8 cellular contexts compared by ENCODE assay signal in genomic region chr9:69122391-69123141, GRCh38. TPM values are rescaled to one million over a fixed set of nuclear protein-coding genes. Genes with fewer than 3 reads are reported as not detected.
A peak's percentile ranks its signal among the peaks of the same experiment; 100 is the strongest.
DNase-seq lines count a peak whose midpoint lies in the region; ATAC-seq and TF ChIP-seq lines count a peak whose summit lies in the region.

No MANE protein-coding gene starts in this region.

- H3K36me3 Mint-ChIP-seq in CD14-positive monocyte (peaks cover 0 to 2% of the 10 kb centered on the region in 2 donors), HFFc6 (ENCODE audit: low read depth) (no peaks in the 10 kb centered on the region)

- H3K4me3 ChIP-seq in muscle layer of duodenum (ENCODE audit: low read depth in 1 of 2, low read length in 2 of 2): peak overlapping the region; percentile 83 to 92

- DNase-seq in CD14-positive monocyte (ENCODE audit: low spot score): no peak
- DNase-seq in HFFc6: peak; percentile 63
- DNase-seq in RWPE1 (ENCODE audit: low spot score): peak; percentile 77
- DNase-seq in epithelial cell of prostate (ENCODE audit: low read depth, low spot score): peak; percentile 61
- DNase-seq in HPDE6-E6E7 (ENCODE audit: extremely low spot score): no peak

- H3K4me1 ChIP-seq in muscle layer of duodenum (ENCODE audit: control insufficient read depth in 1 of 2, insufficient read depth in 2 of 2, low read length in 2 of 2): peaks cover 4 to 5% of the 10 kb centered on the region in 2 donors

- POLR2A ChIA-PET in RWPE1 (lab: Yijun Ruan, JAX; ENCODE audit: low non-redundant PET): interaction anchor here (0.6 to 0.7 kb wide), 2 partner anchors 56 to 87 kb away, joined by 3 read pairs; partner anchors contain the start of gene FXN

- no peaks in the 10 kb centered on the region for H3K9me3 ChIP-seq in muscle layer of duodenum (ENCODE audit: control insufficient read depth in 1 of 2, low read length in 2 of 2)

- intact Hi-C loops in CD14-positive monocyte (cut with micrococcal nuclease): no loop called here

- ATAC-seq in HG03045 (IDR thresholded peaks at IDR 0.05; ENCODE audit: unreplicated experiment): no peak
- no peak for ATAC-seq in GM19023 (IDR thresholded peaks at IDR 0.05; ENCODE audit: unreplicated experiment)

- H3K27me3 Mint-ChIP-seq in CD14-positive monocyte (ENCODE audit: low read depth in 3 of 3) (peaks cover 9 to 26% (median 22%) of the 10 kb centered on the region in 3 donors), HFFc6 (ENCODE audit: insufficient read depth) (no peaks in the 10 kb centered on the region; the same call in none of the 2 replicates)

- H3K4me1 Mint-ChIP-seq in CD14-positive monocyte (peaks cover 15% of the 10 kb centered on the region), HFFc6 (ENCODE audit: low read depth) (peaks cover 9% of the 10 kb centered on the region)

- TF ChIP-seq CTCF in CD14-positive monocyte (IDR thresholded peaks at IDR 0.05): no peak
- no peak for TF ChIP-seq CTCF in HFFc6 (IDR thresholded peaks at IDR 0.05)
- no peak for TF ChIP-seq CTCF in RWPE1 (conservative IDR thresholded peaks at IDR 0.05; ENCODE audit: low read depth)

- peak overlapping the region; percentile 95 for H3K27ac ChIP-seq in RWPE1
- H3K27ac ChIP-seq in epithelial cell of prostate: peak overlapping the region; percentile 98
- peak overlapping the region; percentile 84 for H3K27ac ChIP-seq in muscle layer of duodenum (ENCODE audit: low read length)

- CTCF ChIA-PET in RWPE1 (lab: Yijun Ruan, JAX): interaction anchor here (0.7 to 1.4 kb wide), 6 partner anchors 53 to 81 kb away, joined by 3 to 10 read pairs (median 4); no protein-coding TSS in a partner anchor

- H3K9me3 Mint-ChIP-seq in CD14-positive monocyte (peaks cover 0 to 10% (median 0%) of the 10 kb centered on the region in 7 donors), HFFc6 (no peaks in the 10 kb centered on the region)

- peak overlapping the region in 3 of 7 donors; percentile 5 to 64 (median 63) for H3K27ac Mint-ChIP-seq in CD14-positive monocyte
- peak overlapping the region; percentile 76 for H3K27ac Mint-ChIP-seq in HFFc6

- no peaks in the 10 kb centered on the region for H3K27me3 ChIP-seq in muscle layer of duodenum (ENCODE audit: low read depth, low read length)

- no peaks in the 10 kb centered on the region for H3K36me3 ChIP-seq in muscle layer of duodenum (ENCODE audit: control insufficient read depth in 1 of 2, insufficient read depth in 2 of 2, low read length in 2 of 2)

- H3K4me3 Mint-ChIP-seq in CD14-positive monocyte: peak overlapping the region; percentile 95 to 99
- peak overlapping the region; percentile 95 for H3K4me3 Mint-ChIP-seq in HFFc6

RNA-seq across cellular contexts. Expression of gene TJP2, which starts 51.5 kb away (rescaled TPM):
- 10 to 100 TPM in 1 of 2 donors, 1 to 10 TPM in 1; 8.0 to 17.8 TPM for polyA plus RNA-seq in CD14-positive monocyte
- 10 to 100 TPM; 25.3 to 50.4 (median 45.4) TPM for total RNA-seq in HFFc6 (2021; fragmentation: NEBNext Ultra II Directional; extraction: Animal tissue kit (Norgen Biotek cat#: 25700))

Comparison
In these comparisons a context has a peak if more than half of its experiments do, and no peak if none do; other contexts are left out.
1. DNase-seq: peak in HFFc6 (single experiment), RWPE1 (single experiment) and epithelial cell of prostate (single experiment); none in CD14-positive monocyte (single experiment) and HPDE6-E6E7 (single experiment).
2. Peak in every context shown above with its lines, with median percentiles within 50 percentile points of each other: H3K27ac ChIP-seq.